ENCODE assay signal across 11 cellular contexts in the genomic region with DNA sequence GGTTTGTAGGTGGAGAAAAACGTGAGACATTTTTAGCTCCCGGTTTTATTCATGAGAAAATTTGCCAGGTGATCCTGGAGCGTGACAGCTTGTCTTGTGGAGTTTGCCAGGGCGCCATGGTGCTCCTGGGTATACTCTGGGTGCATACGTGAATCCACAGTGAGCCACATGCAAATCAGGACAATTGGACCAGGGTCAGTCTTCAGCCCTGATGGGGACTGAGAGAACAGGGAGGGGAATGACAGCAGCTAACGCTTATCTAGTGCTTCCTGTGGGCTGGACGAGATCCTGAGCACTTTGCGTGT.
A peak's percentile ranks its signal among the peaks of the same experiment; 100 is the strongest.
DNase-seq lines count a peak whose midpoint lies in the region; ATAC-seq, FAIRE-seq and TF ChIP-seq lines count a peak whose summit lies in the region.
"Had no signal": no experiment of that assay in that cellular context is flagged by ENCODE, and none has a peak within 500 bp of the region (broad histone marks: within the 10 kb centered on the region; RNA-seq: fewer than 3 reads in every experiment).

No MANE protein-coding gene starts in this region.

- CTCF ChIA-PET in AG04449 (lab: Yijun Ruan, JAX) (interaction anchor here (1.1 to 2.9 kb wide), 7 partner anchors 10 to 116 kb away, joined by 3 to 8 read pairs (median 4); no protein-coding TSS in a partner anchor), SK-N-SH (lab: Yijun Ruan, JAX) (interaction anchor here (1.5 to 1.6 kb wide), 3 partner anchors 17 to 317 kb away, joined by 3 to 4 read pairs (median 3); no protein-coding TSS in a partner anchor)

- H3K14ac ChIP-seq in trophoblast cell (ENCODE audit: low read length): no peak overlapping the region

- H3K27ac Mint-ChIP-seq in endothelial cell (ENCODE audit: unreplicated experiment): no peak overlapping the region

- POLR2A ChIA-PET in AG04449 (lab: Yijun Ruan, JAX): no interaction called here
- POLR2A ChIA-PET in SK-N-SH (lab: Yijun Ruan, JAX): interaction anchor here (1.2 kb wide), 1 partner anchor 121 kb away, joined by 3 read pairs; no protein-coding TSS in a partner anchor

- TF ChIP-seq CTCF in AG04449 (IDR thresholded peaks at IDR 0.05; ENCODE audit: insufficient read depth, low read length, missing control alignments) (no peak), SK-N-SH (IDR thresholded peaks at IDR 0.05) (no peak), fibroblast of the aortic adventitia (IDR thresholded peaks at IDR 0.05; ENCODE audit: insufficient read depth, low read length) (no peak), D721Med (IDR thresholded peaks at IDR 0.05; ENCODE audit: insufficient read depth, missing control alignments) (no peak), endothelial cell (IDR thresholded peaks at IDR 0.05; ENCODE audit: unreplicated experiment) (no peak)

- H3K18ac ChIP-seq in trophoblast cell (ENCODE audit: low read length): no peak overlapping the region

- peaks cover 41% of the 10 kb centered on the region for H3F3A ChIP-seq in SK-N-SH (replicated peaks; ENCODE audit: insufficient read depth)

- peaks cover 47% of the 10 kb centered on the region for H3K79me1 ChIP-seq in trophoblast cell (ENCODE audit: low read length)

- H4K20me1 ChIP-seq in SK-N-SH (ENCODE audit: insufficient read depth): no peaks in the 10 kb centered on the region

- FAIRE-seq in D721Med (lab: Jason Lieb, UNC): no peak

- no peak for TF ChIP-seq EP300 in SK-N-SH (IDR thresholded peaks at IDR 0.05; ENCODE audit: borderline replicate concordance in 1 of 2, low read depth in 1 of 2, low read length in 1 of 2)

- H2BK120ac ChIP-seq in trophoblast cell (ENCODE audit: insufficient read depth, low read length, poor library complexity): no peak overlapping the region

- peak overlapping the region; percentile 50 for H2BK12ac ChIP-seq in trophoblast cell (ENCODE audit: low read length)

- H3K9me2 ChIP-seq in SK-N-SH: no peaks in the 10 kb centered on the region

- H3K4me1 ChIP-seq in SK-N-SH (ENCODE audit: control insufficient read depth in 1 of 2, insufficient read depth in 2 of 2, low read depth in 1 of 2, low read length in 1 of 2): peaks cover 29 to 41% of the 10 kb centered on the region in 2 experiments
- H3K4me1 ChIP-seq in trophoblast cell (ENCODE audit: control insufficient read depth in 1 of 2, insufficient read depth in 2 of 2, low read length in 2 of 2): peaks cover 47 to 51% of the 10 kb centered on the region in 2 experiments

- WGBS in SK-N-SH (ENCODE audit: low lambda C conversion rate): 35% methylated on average over 8 of the region's 8 CpGs
- WGBS in trophoblast cell (ENCODE audit: extremely low coverage, insufficient coverage, insufficient read length): no CpG with 5 or more reads among the region's 8 CpGs

- H3K23ac ChIP-seq in trophoblast cell (ENCODE audit: low read length): no peak overlapping the region

- H3K9me3 ChIP-seq in SK-N-SH (no peaks in the 10 kb centered on the region), trophoblast cell (ENCODE audit: insufficient read depth, low read depth, low read length) (peaks cover 2% of the 10 kb centered on the region)

- H3K79me2 ChIP-seq in SK-N-SH (ENCODE audit: insufficient read depth): no peaks in the 10 kb centered on the region
- peaks cover 7% of the 10 kb centered on the region for H3K79me2 ChIP-seq in trophoblast cell (ENCODE audit: control insufficient read depth, insufficient read depth, low read length, poor library complexity)

- H2BK5ac ChIP-seq in trophoblast cell (ENCODE audit: low read depth, low read length, poor library complexity): no peak overlapping the region

- H3K27ac ChIP-seq in SK-N-SH (ENCODE audit: low read depth in 2 of 2, low read length in 1 of 2): peak overlapping the region; percentile 85 to 90
- H3K27ac ChIP-seq in trophoblast cell (ENCODE audit: low read depth, low read length): no peak overlapping the region

- no peak overlapping the region for H3K4ac ChIP-seq in trophoblast cell (ENCODE audit: low read depth, low read length)

- no peak overlapping the region for H4K8ac ChIP-seq in trophoblast cell (ENCODE audit: low read depth, low read length)

- DNase-seq in AG04449 (ENCODE audit: low read depth, low spot score): no peak
- DNase-seq in SK-N-SH: no peak
- DNase-seq in fibroblast of the aortic adventitia (ENCODE audit: low read depth): no peak
- DNase-seq in trophoblast cell: no peak
- no peak for DNase-seq in D721Med (ENCODE audit: insufficient read length, low spot score)
- DNase-seq in NCI-H1092 (lab: John Stamatoyannopoulos, UW): no peak
- no peak for DNase-seq in endothelial cell (ENCODE audit: low spot score)
- DNase-seq: activated T-cell treated with anti-CD3 and anti-CD28 coated beads for 4 hours; effector CD4-positive, alpha-beta T cell; NCI-H2171 treated with DMSO at 0.1 percent for 48 hours had no signal

- peak overlapping the region; percentile 85 for H3K4me2 ChIP-seq in SK-N-SH
- H3K4me2 ChIP-seq in trophoblast cell (ENCODE audit: low read length): no peak overlapping the region

- H3K27me3 ChIP-seq in SK-N-SH (ENCODE audit: insufficient read depth) (no peaks in the 10 kb centered on the region), trophoblast cell (ENCODE audit: insufficient read depth, low read length) (no peaks in the 10 kb centered on the region)

- H3K36me3 ChIP-seq in SK-N-SH (replicated peaks in 1 of 2; ENCODE audit: control insufficient read depth in 1 of 2, insufficient read depth in 2 of 2, low read length in 1 of 2): no peaks in the 10 kb centered on the region
- no peaks in the 10 kb centered on the region for H3K36me3 ChIP-seq in trophoblast cell (ENCODE audit: control insufficient read depth in 1 of 2, insufficient read depth in 2 of 2, low read length in 2 of 2)

- no peak overlapping the region for H4K91ac ChIP-seq in trophoblast cell (ENCODE audit: low read depth, low read length)

- H3K27me3 Mint-ChIP-seq in endothelial cell (ENCODE audit: unreplicated experiment): peaks cover 2% of the 10 kb centered on the region

- H2AFZ ChIP-seq in SK-N-SH (ENCODE audit: low read depth) (peak overlapping the region; percentile 56), trophoblast cell (ENCODE audit: insufficient read depth, low read length, poor library complexity) (no peak overlapping the region)

- H2AK5ac ChIP-seq in trophoblast cell (ENCODE audit: low read length): no peak overlapping the region

- peak overlapping the region; percentile 55; the same call in 1 of the 2 replicates for H3K9ac ChIP-seq in SK-N-SH
- no peak overlapping the region for H3K9ac ChIP-seq in trophoblast cell (ENCODE audit: low read length)

- H3K36me3 Mint-ChIP-seq in endothelial cell (ENCODE audit: low read depth, unreplicated experiment): no peaks in the 10 kb centered on the region

- ATAC-seq in GM19328 (IDR thresholded peaks at IDR 0.05; ENCODE audit: unreplicated experiment): no peak

- TF ChIP-seq RAD21 in SK-N-SH (IDR thresholded peaks at IDR 0.05; ENCODE audit: low read length): no peak

- H4K12ac ChIP-seq in trophoblast cell (ENCODE audit: low read depth, low read length): no peak overlapping the region

- H3K4me3 Mint-ChIP-seq in endothelial cell (ENCODE audit: unreplicated experiment): no peak overlapping the region

- no peaks in the 10 kb centered on the region for H3K9me3 Mint-ChIP-seq in endothelial cell (ENCODE audit: unreplicated experiment)

- peaks cover 23% of the 10 kb centered on the region for H3K4me1 Mint-ChIP-seq in endothelial cell (ENCODE audit: unreplicated experiment)

- H3K4me3 ChIP-seq in AG04449 (ENCODE audit: low read depth, low read length) (peak overlapping the region; percentile 50), SK-N-SH (ENCODE audit: low read depth in 2 of 2, low read length in 1 of 2) (peak overlapping the region; percentile 37 to 60; a peak in 3 of 4 replicates), fibroblast of the aortic adventitia (ENCODE audit: low read depth, low read length) (peak overlapping the region; percentile 57), trophoblast cell (ENCODE audit: low read depth, low read length) (no peak overlapping the region)

TF ChIP-seq in SK-N-SH, 30 proteins besides CTCF, POLR2A, EP300 and RAD21 (continues in another document):
- TF ChIP-seq, protein P1, sequence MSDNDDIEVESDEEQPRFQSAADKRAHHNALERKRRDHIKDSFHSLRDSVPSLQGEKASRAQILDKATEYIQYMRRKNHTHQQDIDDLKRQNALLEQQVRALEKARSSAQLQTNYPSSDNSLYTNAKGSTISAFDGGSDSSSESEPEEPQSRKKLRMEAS (IDR thresholded peaks at IDR 0.05; ENCODE audit: low read depth): no peak
- TF ChIP-seq, protein P2, sequence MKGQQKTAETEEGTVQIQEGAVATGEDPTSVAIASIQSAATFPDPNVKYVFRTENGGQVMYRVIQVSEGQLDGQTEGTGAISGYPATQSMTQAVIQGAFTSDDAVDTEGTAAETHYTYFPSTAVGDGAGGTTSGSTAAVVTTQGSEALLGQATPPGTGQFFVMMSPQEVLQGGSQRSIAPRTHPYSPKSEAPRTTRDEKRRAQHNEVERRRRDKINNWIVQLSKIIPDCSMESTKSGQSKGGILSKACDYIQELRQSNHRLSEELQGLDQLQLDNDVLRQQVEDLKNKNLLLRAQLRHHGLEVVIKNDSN (IDR thresholded peaks at IDR 0.05; ENCODE audit: borderline replicate concordance, low read depth): no peak
- TF ChIP-seq SIN3A (IDR thresholded peaks at IDR 0.05; ENCODE audit: borderline replicate concordance, low read depth, low read length): no peak
- TF ChIP-seq MXI1 (IDR thresholded peaks at IDR 0.05; ENCODE audit: low read depth, low read length): no peak
- TF ChIP-seq TEAD4 (IDR thresholded peaks at IDR 0.05; ENCODE audit: borderline replicate concordance, insufficient read depth): no peak
